20 cellular contexts compared by ENCODE assay signal in genomic region chrY:20714391-20714790, GRCh38. TPM values are rescaled to one million over a fixed set of nuclear protein-coding genes. Genes with fewer than 3 reads are reported as not detected.
DNase-seq lines count a peak whose midpoint lies in the region; ATAC-seq and TF ChIP-seq lines count a peak whose summit lies in the region.
"Had no signal": no experiment of that assay in that cellular context is flagged by ENCODE, and none has a peak within 500 bp of the region (broad histone marks: within the 10 kb centered on the region; RNA-seq: fewer than 3 reads in every experiment).

No MANE protein-coding gene starts in this region.

- H3K36me3 ChIP-seq in gastroesophageal sphincter: no peaks in the 10 kb centered on the region
- H3K36me3 ChIP-seq: neutrophil had no signal

- H3K4me1 ChIP-seq in gastroesophageal sphincter: no peaks in the 10 kb centered on the region

- H3K27me3 Mint-ChIP-seq in activated T-helper 1 cell treated with anti-CD3 and anti-CD28 coated beads, Interleukin-12 subunit alpha, Interleukin-12 subunit beta, Interleukin-2, Interleukin-4 antibody, amounts not matched to agents 30 ng/mL and 10 ng/mL and 1 ng/mL, durations not matched to agents 14 hours and 24 hours and 36 hours (ENCODE audit: insufficient read depth): no peaks in the 10 kb centered on the region
- H3K27me3 Mint-ChIP-seq: T-helper 17 cell had no signal

- no peaks in the 10 kb centered on the region for H3K9me3 ChIP-seq in gastroesophageal sphincter
- H3K9me3 ChIP-seq: neutrophil had no signal

- no peak overlapping the region for H3K4me3 ChIP-seq in gastroesophageal sphincter

- whole genome bisulfite sequencing in gastroesophageal sphincter (ENCODE audit: low coverage in 1 of 2), 2 donors: 83% methylated on average over 1 of the region's 4 CpGs; no CpG with 5 or more reads in 1 of the 2 donors

- no peak for TF ChIP-seq CTCF in gastroesophageal sphincter (IDR thresholded peaks at IDR 0.05)

- peaks cover 12% of the 10 kb centered on the region for H3K4me1 Mint-ChIP-seq in activated T-helper 1 cell treated with anti-CD3 and anti-CD28 coated beads, Interleukin-12 subunit alpha, Interleukin-12 subunit beta, Interleukin-2, Interleukin-4 antibody, amounts not matched to agents 30 ng/mL and 10 ng/mL and 1 ng/mL, durations not matched to agents 14 hours and 24 hours and 36 hours (ENCODE audit: low read depth)
- H3K4me1 Mint-ChIP-seq: T-helper 17 cell had no signal

- ATAC-seq in HG02981 (IDR thresholded peaks at IDR 0.05; ENCODE audit: unreplicated experiment) (peak; percentile 68), gastroesophageal sphincter (no peak)
- ATAC-seq: sciatic nerve, T-helper 17 cell had no signal

- intact Hi-C loops in activated T-helper 1 cell treated with anti-CD3 and anti-CD28 coated beads, Interleukin-12 subunit alpha, Interleukin-12 subunit beta, Interleukin-2, Interleukin-4 antibody, amounts not matched to agents 30 ng/mL and 10 ng/mL and 1 ng/mL, durations not matched to agents 14 hours and 24 hours and 36 hours (cut with micrococcal nuclease): no loop called here

- H3K4me3 Mint-ChIP-seq in activated T-helper 1 cell treated with anti-CD3 and anti-CD28 coated beads, Interleukin-12 subunit alpha, Interleukin-12 subunit beta, Interleukin-2, Interleukin-4 antibody, amounts not matched to agents 30 ng/mL and 10 ng/mL and 1 ng/mL, durations not matched to agents 14 hours and 24 hours and 36 hours: no peak overlapping the region
- H3K4me3 Mint-ChIP-seq: T-helper 17 cell had no signal

- no peak overlapping the region for H3K27ac ChIP-seq in gastroesophageal sphincter
- H3K27ac ChIP-seq: neutrophil had no signal

- peak overlapping the region; percentile 16 for H3K27ac Mint-ChIP-seq in activated T-helper 1 cell treated with anti-CD3 and anti-CD28 coated beads, Interleukin-12 subunit alpha, Interleukin-12 subunit beta, Interleukin-2, Interleukin-4 antibody, amounts not matched to agents 30 ng/mL and 10 ng/mL and 1 ng/mL, durations not matched to agents 14 hours and 24 hours and 36 hours
- H3K27ac Mint-ChIP-seq: T-helper 17 cell had no signal

- no peak for TF ChIP-seq POLR2A in gastroesophageal sphincter (IDR thresholded peaks at IDR 0.05)

- DNase-seq in activated CD4-positive, alpha-beta T cell treated with anti-CD3 and anti-CD28 coated beads for 48 hours: peak; percentile 57
- DNase-seq in activated CD4-positive, alpha-beta T cell treated with anti-CD3 and anti-CD28 coated beads, Interleukin-2, amount 50 U/mL, for 1 hour: no peak
- peak; percentile 8 for DNase-seq in activated T-helper 1 cell treated with anti-CD3 and anti-CD28 coated beads, Interleukin-12 subunit alpha, Interleukin-12 subunit beta, Interleukin-2, Interleukin-4 antibody, amounts not matched to agents 30 ng/mL and 10 ng/mL and 1 ng/mL, durations not matched to agents 14 hours and 24 hours and 36 hours (ENCODE audit: low spot score)
- peak; percentile 1 to 18 for DNase-seq in stimulated activated CD4-positive, alpha-beta T cell treated with anti-CD3 and anti-CD28 coated beads, Interleukin-4, amount 100 ng/mL, for 48 hours (ENCODE audit: low read depth in 2 of 2)
- DNase-seq in stimulated activated naive CD4-positive, alpha-beta T cell treated with Interleukin-2 at 50 U/mL for 16 hours (lab: John Stamatoyannopoulos, UW): no peak
- DNase-seq in NCI-H187 treated with DMSO at 0.1 percent for 48 hours (lab: John Stamatoyannopoulos, UW): no peak
- DNase-seq: GF-D8, islet precursor cell, midbrain, NCI-H1930, NCI-H774, T-helper 17 cell had no signal

- H3K9me3 Mint-ChIP-seq in activated T-helper 1 cell treated with anti-CD3 and anti-CD28 coated beads, Interleukin-12 subunit alpha, Interleukin-12 subunit beta, Interleukin-2, Interleukin-4 antibody, amounts not matched to agents 30 ng/mL and 10 ng/mL and 1 ng/mL, durations not matched to agents 14 hours and 24 hours and 36 hours: peaks cover 16% of the 10 kb centered on the region

- H3K36me3 Mint-ChIP-seq in activated T-helper 1 cell treated with anti-CD3 and anti-CD28 coated beads, Interleukin-12 subunit alpha, Interleukin-12 subunit beta, Interleukin-2, Interleukin-4 antibody, amounts not matched to agents 30 ng/mL and 10 ng/mL and 1 ng/mL, durations not matched to agents 14 hours and 24 hours and 36 hours (ENCODE audit: low read depth): no peaks in the 10 kb centered on the region

- H3K27me3 ChIP-seq in gastroesophageal sphincter: no peaks in the 10 kb centered on the region
- H3K27me3 ChIP-seq: neutrophil had no signal

- no peak for TF ChIP-seq EP300 in gastroesophageal sphincter (IDR thresholded peaks at IDR 0.05)

RNA-seq across cellular contexts. Expression of gene RPS4Y2, which starts 41.5 kb away (rescaled TPM):
- 0.56 TPM in 1 of 2 replicates, not detected in the other for total RNA-seq in activated T-helper 1 cell treated with anti-CD3 and anti-CD28 coated beads, Interleukin-12 subunit alpha, Interleukin-12 subunit beta, Interleukin-2, Interleukin-4 antibody, amounts not matched to agents 30 ng/mL and 10 ng/mL and 1 ng/mL, durations not matched to agents 14 hours and 24 hours and 36 hours
- not detected for total RNA-seq in gastroesophageal sphincter
- total RNA-seq: A673; activated CD8-positive, alpha-beta memory T cell treated with anti-CD3 and anti-CD28 coated beads for 36 hours; endothelial cell of umbilical vein; sciatic nerve; T-helper 17 cell; temporal lobe had no signal

Comparison
In these comparisons a context has a peak if more than half of its experiments do, and no peak if none do; other contexts are left out.
1. DNase-seq: peak in activated CD4-positive, alpha-beta T cell treated with anti-CD3 and anti-CD28 coated beads for 48 hours (single experiment), activated T-helper 1 cell treated with anti-CD3 and anti-CD28 coated beads, Interleukin-12 subunit alpha, Interleukin-12 subunit beta, Interleukin-2, Interleukin-4 antibody, amounts not matched to agents 30 ng/mL and 10 ng/mL and 1 ng/mL, durations not matched to agents 14 hours and 24 hours and 36 hours (single experiment) and stimulated activated CD4-positive, alpha-beta T cell treated with anti-CD3 and anti-CD28 coated beads, Interleukin-4, amount 100 ng/mL, for 48 hours (2 of 2); none in activated CD4-positive, alpha-beta T cell treated with anti-CD3 and anti-CD28 coated beads, Interleukin-2, amount 50 U/mL, for 1 hour (single experiment), stimulated activated naive CD4-positive, alpha-beta T cell treated with Interleukin-2 at 50 U/mL for 16 hours (single experiment) and NCI-H187 treated with DMSO at 0.1 percent for 48 hours (single experiment).